Comparison of ENCODE assay signal across 2 cellular contexts in genomic region chr22:49515486-49515885, GRCh38.
A peak's percentile ranks its signal among the peaks of the same experiment; 100 is the strongest.
TF ChIP-seq lines count a peak whose summit lies in the region.

No MANE protein-coding gene starts in this region.

TF ChIP-seq in A549, 52 proteins besides CTCF, POLR2A, EP300 and RAD21:
- TF ChIP-seq TP53 (CRISPR knock-in tag; IDR thresholded peaks at IDR 0.05) (no peak), CEBPB (IDR thresholded peaks at IDR 0.05) (0 out of 4 replicates have a peak, but pooled peaks have one; percentile 14 to 16)

TF ChIP-seq in H1, 55 proteins besides CTCF, POLR2A, EP300 and RAD21:
- peak; percentile 4; the same call in 1 of the 2 replicates for TF ChIP-seq CEBPB (IDR thresholded peaks at IDR 0.05; ENCODE audit: low read depth, low read length)
- no peak for TF ChIP-seq SP1 (IDR thresholded peaks at IDR 0.05; ENCODE audit: low read depth, low read length)
